ENCODE assay signal across 1 cellular context in genomic region chr1:44819594-44820327, GRCh38.
A peak's percentile ranks its signal among the peaks of the same experiment; 100 is the strongest.
TF ChIP-seq lines count a peak whose summit lies in the region.

No MANE protein-coding gene starts in this region.

TF ChIP-seq in GM23338, 12 proteins besides CTCF, POLR2A, EP300 and RAD21 (continued from another document):
- peak; percentile 96 for TF ChIP-seq ZNF462 (CRISPR knock-in tag; IDR thresholded peaks at IDR 0.05)
- no peak for TF ChIP-seq EZH2 (IDR thresholded peaks at IDR 0.05; ENCODE audit: low read depth, unreplicated experiment)
- no peak for TF ChIP-seq EZH2phosphoT487 (IDR thresholded peaks at IDR 0.05; ENCODE audit: unreplicated experiment)
- TF ChIP-seq POLR2AphosphoS5 (IDR thresholded peaks at IDR 0.05; ENCODE audit: low read depth): peak; percentile 100
- no peak for TF ChIP-seq STAT1 (IDR thresholded peaks at IDR 0.05; ENCODE audit: unreplicated experiment)
